Comparison of ENCODE assay signal across 15 cellular contexts in the genomic region with DNA sequence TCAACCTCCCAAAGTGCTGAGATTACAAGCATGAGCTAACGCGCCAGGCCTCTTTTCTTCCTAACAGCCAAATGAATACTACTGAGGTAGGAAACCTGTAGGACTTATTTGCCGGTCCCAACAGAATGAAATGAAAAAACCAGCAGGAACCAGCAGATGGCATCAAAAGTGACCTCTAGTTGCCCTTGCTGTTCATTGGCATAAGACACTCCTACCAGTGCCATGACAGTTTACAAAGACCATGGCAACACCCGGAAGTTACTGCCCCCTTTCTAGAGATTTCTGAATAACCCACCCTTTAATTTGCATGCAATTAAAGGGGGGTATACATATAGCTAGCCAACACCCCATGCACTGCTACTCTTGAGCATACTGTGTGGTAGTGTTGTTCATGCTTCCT.
DNase-seq lines count a peak whose midpoint lies in the region; TF ChIP-seq lines count a peak whose summit lies in the region.
"Had no signal": no experiment of that assay in that cellular context is flagged by ENCODE, and none has a peak within 500 bp of the region (broad histone marks: within the 10 kb centered on the region; RNA-seq: fewer than 3 reads in every experiment).

No MANE protein-coding gene starts in this region.

- H3K4me1 Mint-ChIP-seq in Calu3 (ENCODE audit: low read depth, unreplicated experiment), result no peaks in the 10 kb centered on the region

- H3K27me3 Mint-ChIP-seq in Calu3 (ENCODE audit: unreplicated experiment), result no peaks in the 10 kb centered on the region
- H3K27me3 Mint-ChIP-seq: B cell; CD4-positive, alpha-beta T cell had no signal

- no peaks in the 10 kb centered on the region for H3K9me3 ChIP-seq in Karpas-422 (ENCODE audit: low read length)

- no peaks in the 10 kb centered on the region for H3K36me3 Mint-ChIP-seq in Calu3 (ENCODE audit: insufficient read depth, unreplicated experiment)

- H3K27ac Mint-ChIP-seq in Calu3 (ENCODE audit: unreplicated experiment), result no peak overlapping the region
- H3K27ac Mint-ChIP-seq: B cell; CD4-positive, alpha-beta T cell had no signal

- H3K4me1 ChIP-seq in Karpas-422 (ENCODE audit: low read length), result peaks cover 59% of the 10 kb centered on the region

- H3K27me3 ChIP-seq in Karpas-422 (ENCODE audit: low read length) (no peaks in the 10 kb centered on the region), brain microvascular endothelial cell (replicated peaks) (no peaks in the 10 kb centered on the region)

- peaks cover 31% of the 10 kb centered on the region for H3K36me3 ChIP-seq in Karpas-422 (ENCODE audit: insufficient read depth, low read length)
- H3K36me3 ChIP-seq in brain microvascular endothelial cell (replicated peaks), result no peaks in the 10 kb centered on the region

- no peak overlapping the region for H3K4me3 ChIP-seq in Karpas-422 (ENCODE audit: low read length)
- H3K4me3 ChIP-seq in brain microvascular endothelial cell (ENCODE audit: low read depth, low read length), result no peak overlapping the region

- no TSS peak for BruUV-seq in Calu3 (replicated peaks; lab: Mats Ljungman, UMichigan)

- no peaks in the 10 kb centered on the region for H3K9me2 ChIP-seq in Karpas-422 (replicated peaks; ENCODE audit: insufficient read depth, low read length)

- H3K4me3 Mint-ChIP-seq in Calu3 (ENCODE audit: low read depth, unreplicated experiment), result no peak overlapping the region
- H3K4me3 Mint-ChIP-seq: B cell; CD4-positive, alpha-beta T cell had no signal

- TF ChIP-seq CTCF in brain microvascular endothelial cell (IDR thresholded peaks at IDR 0.05; ENCODE audit: low read depth, low read length, missing control alignments) (no peak), Calu3 (IDR thresholded peaks at IDR 0.05; ENCODE audit: unreplicated experiment) (no peak)

- no peaks in the 10 kb centered on the region for H4K20me1 ChIP-seq in Karpas-422 (ENCODE audit: insufficient read depth, low read depth, low read length)

- no peak overlapping the region for H3K4me2 ChIP-seq in Karpas-422 (ENCODE audit: low read depth, low read length, poor library complexity, severe bottlenecking)

- H3K79me2 ChIP-seq in Karpas-422 (ENCODE audit: low read length), result peaks cover 59% of the 10 kb centered on the region

- DNase-seq in DMS 273 treated with DMSO at 0.1 percent for 48 hours (lab: John Stamatoyannopoulos, UW), result peak; percentile 10
- DNase-seq in Karpas-422, result peak; percentile 69
- peak; percentile 3 for DNase-seq in RPMI7951 (ENCODE audit: low read depth)
- DNase-seq in iPS DF 4.7 (ENCODE audit: extremely low read depth, low spot score), result peak; percentile 3
- DNase-seq in NCI-H128 (lab: John Stamatoyannopoulos, UW; ENCODE audit: unreplicated experiment), result no peak
- no peak for DNase-seq in NCI-H1417 (lab: John Stamatoyannopoulos, UW)
- no peak for DNase-seq in brain microvascular endothelial cell
- no peak for DNase-seq in Calu3
- DNase-seq: C1 segment of cervical spinal cord; CD4-positive, alpha-beta T cell; DND-41; GDM1; HCEC 1CT had no signal

- intact Hi-C loops in Calu3 (cut with micrococcal nuclease; ENCODE audit: unreplicated experiment), result no loop called here

- H3K9ac ChIP-seq in Karpas-422 (ENCODE audit: low read length), result no peak overlapping the region

- CTCF ChIA-PET in Calu3 (lab: Charles Lee), result no interaction called here

- H2AFZ ChIP-seq in Karpas-422 (ENCODE audit: low read length), result no peak overlapping the region

- in situ Hi-C loops in brain microvascular endothelial cell (cut with HindIII; ENCODE audit: low pct_ligation_motif_present, low sequenced_read_pairs), result no loop called here

- H3K27ac ChIP-seq in Karpas-422 (ENCODE audit: low read length) (peak overlapping the region; percentile 35; the same call in 1 of the 2 replicates), brain microvascular endothelial cell (no peak overlapping the region)
- H3K27ac ChIP-seq: HL-60 had no signal

- no peaks in the 10 kb centered on the region for H3K9me3 Mint-ChIP-seq in Calu3 (ENCODE audit: low read depth, unreplicated experiment)
- H3K9me3 Mint-ChIP-seq: CD4-positive, alpha-beta T cell had no signal

Comparison
In these comparisons a context has a peak if more than half of its experiments do, and no peak if none do; other contexts are left out.
1. DNase-seq: peak in DMS 273 treated with DMSO at 0.1 percent for 48 hours (single experiment), Karpas-422 (single experiment), RPMI7951 (single experiment) and iPS DF 4.7 (single experiment); none in NCI-H128 (single experiment), NCI-H1417 (0 of 3), brain microvascular endothelial cell (single experiment) and Calu3 (single experiment).